In genomic region chr9:97710356-97711222, GRCh38 we compare ENCODE assay signal across 8 cellular contexts. TPM values are rescaled to one million over a fixed set of nuclear protein-coding genes. Genes with fewer than 3 reads are reported as not detected.
DNase-seq lines count a peak whose midpoint lies in the region; ATAC-seq and TF ChIP-seq lines count a peak whose summit lies in the region.

No MANE protein-coding gene starts in this region.

- CTCF ChIA-PET in activated CD8-positive, alpha-beta T cell treated with anti-CD3 and anti-CD28 coated beads, Interleukin-2, amount 10 ng/mL, durations not matched to agents 7 days and 5 days (lab: Charles Lee), result no interaction called here

- POLR2A ChIA-PET in activated CD8-positive, alpha-beta T cell treated with anti-CD3 and anti-CD28 coated beads, Interleukin-2, amount 10 ng/mL, durations not matched to agents 7 days and 5 days (lab: Charles Lee), result no interaction called here

- peaks cover 44% of the 10 kb centered on the region for H3K27me3 Mint-ChIP-seq in activated CD8-positive, alpha-beta T cell treated with anti-CD3 and anti-CD28 coated beads, Interleukin-2, amount 10 ng/mL, durations not matched to agents 7 days and 5 days (ENCODE audit: low read depth)
- H3K27me3 Mint-ChIP-seq in type B pancreatic cell, result peaks cover 40% of the 10 kb centered on the region

- H3K9me3 Mint-ChIP-seq in activated CD8-positive, alpha-beta T cell treated with anti-CD3 and anti-CD28 coated beads, Interleukin-2, amount 10 ng/mL, durations not matched to agents 7 days and 5 days (ENCODE audit: insufficient read depth), result no peaks in the 10 kb centered on the region
- no peaks in the 10 kb centered on the region for H3K9me3 Mint-ChIP-seq in type B pancreatic cell

- H3K4me3 ChIP-seq in HL-60 (replicated peaks; ENCODE audit: insufficient read depth, low read length) (no peak overlapping the region), epithelial cell of esophagus (ENCODE audit: low read length) (no peak overlapping the region)

- TF ChIP-seq CTCF in GM12874 (IDR thresholded peaks at IDR 0.05; ENCODE audit: insufficient read depth, low read depth, low read length) (peak; percentile 76), HL-60 (IDR thresholded peaks at IDR 0.05; ENCODE audit: insufficient read depth, low read length) (peak; percentile 68), epithelial cell of esophagus (IDR thresholded peaks at IDR 0.05; ENCODE audit: insufficient read depth, low read depth, low read length, missing control alignments) (peak; percentile 78), type B pancreatic cell (conservative IDR thresholded peaks at IDR 0.05) (peak; percentile 90)

- DNase-seq in A172 (ENCODE audit: low spot score), result peak; percentile 79
- DNase-seq in HL-60 (ENCODE audit: low read depth in 1 of 2, low spot score in 1 of 2), result peak; percentile 13 to 68
- peak; percentile 71 for DNase-seq in NCI-H748 treated with DMSO at 0.1 percent for 48 hours (lab: John Stamatoyannopoulos, UW)
- DNase-seq in activated CD8-positive, alpha-beta T cell treated with anti-CD3 and anti-CD28 coated beads, Interleukin-2, amount 10 ng/mL, durations not matched to agents 7 days and 5 days, result peak; percentile 69
- DNase-seq in epithelial cell of esophagus (ENCODE audit: low read depth), result peak; percentile 76
- DNase-seq in mucosa of gallbladder (ENCODE audit: low spot score), result peak; percentile 46
- no peak for DNase-seq in type B pancreatic cell (ENCODE audit: extremely low spot score, unreplicated experiment)

- peak; percentile 85 for ATAC-seq in activated CD8-positive, alpha-beta T cell treated with anti-CD3 and anti-CD28 coated beads, Interleukin-2, amount 10 ng/mL, durations not matched to agents 7 days and 5 days

- peaks cover 35% of the 10 kb centered on the region for H3K4me1 Mint-ChIP-seq in activated CD8-positive, alpha-beta T cell treated with anti-CD3 and anti-CD28 coated beads, Interleukin-2, amount 10 ng/mL, durations not matched to agents 7 days and 5 days (ENCODE audit: low read depth)
- H3K4me1 Mint-ChIP-seq in type B pancreatic cell (ENCODE audit: unreplicated experiment), result peaks cover 8% of the 10 kb centered on the region

- H3K4me3 Mint-ChIP-seq in activated CD8-positive, alpha-beta T cell treated with anti-CD3 and anti-CD28 coated beads, Interleukin-2, amount 10 ng/mL, durations not matched to agents 7 days and 5 days, result peak overlapping the region; percentile 40
- no peak overlapping the region for H3K4me3 Mint-ChIP-seq in type B pancreatic cell

- H3K27ac Mint-ChIP-seq in activated CD8-positive, alpha-beta T cell treated with anti-CD3 and anti-CD28 coated beads, Interleukin-2, amount 10 ng/mL, durations not matched to agents 7 days and 5 days, result no peak overlapping the region
- H3K27ac Mint-ChIP-seq in type B pancreatic cell, result no peak overlapping the region

- no peak overlapping the region for H3K27ac ChIP-seq in HL-60 (replicated peaks)

- H3K36me3 Mint-ChIP-seq in activated CD8-positive, alpha-beta T cell treated with anti-CD3 and anti-CD28 coated beads, Interleukin-2, amount 10 ng/mL, durations not matched to agents 7 days and 5 days (ENCODE audit: low read depth), result no peaks in the 10 kb centered on the region
- no peaks in the 10 kb centered on the region for H3K36me3 Mint-ChIP-seq in type B pancreatic cell

- no peaks in the 10 kb centered on the region for H3K27me3 ChIP-seq in HL-60 (ENCODE audit: insufficient read depth, poor library complexity, severe bottlenecking)

RNA-seq across cellular contexts. Expression of gene XPA, which starts 13.4 kb away (rescaled TPM):
- total RNA-seq in A172 (2014; rRNA removed; shearing (Covaris generic)), result 19.1 and 32.3 TPM in 2 replicates
- total RNA-seq in activated CD8-positive, alpha-beta T cell treated with anti-CD3 and anti-CD28 coated beads, Interleukin-2, amount 10 ng/mL, durations not matched to agents 7 days and 5 days, result 10 to 100 TPM; 10.2 TPM
- total RNA-seq in mucosa of gallbladder (13.5 TPM), type B pancreatic cell (ENCODE audit: low replicate concordance) (11.6 and 13.7 TPM in 2 replicates)
